Comparison of ENCODE assay signal across 13 cellular contexts in the genomic region with DNA sequence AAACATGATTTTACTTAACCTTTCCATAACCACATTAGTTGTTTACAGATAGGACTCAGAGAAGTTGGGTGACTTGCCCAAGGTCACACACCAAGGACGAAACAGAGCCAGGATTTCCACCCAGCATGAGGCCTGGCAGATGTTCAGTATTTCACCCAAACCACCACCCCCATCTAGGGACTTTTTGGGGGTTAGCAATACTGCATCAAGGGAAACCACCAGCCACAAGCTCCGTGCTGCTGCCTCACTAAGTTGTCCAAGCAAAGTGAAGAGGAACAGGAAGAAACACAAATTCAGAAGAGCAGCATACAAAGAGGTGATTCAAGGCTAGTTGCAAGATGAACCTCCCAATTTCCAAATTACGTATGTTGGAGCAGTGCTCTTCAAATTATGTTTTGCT.
DNase-seq lines count a peak whose midpoint lies in the region; ATAC-seq and TF ChIP-seq lines count a peak whose summit lies in the region.
"Had no signal": no experiment of that assay in that cellular context is flagged by ENCODE, and none has a peak within 500 bp of the region (broad histone marks: within the 10 kb centered on the region; RNA-seq: fewer than 3 reads in every experiment).

No MANE protein-coding gene starts in this region.

- H3K4me1 Mint-ChIP-seq in CD8-positive, alpha-beta T cell (ENCODE audit: low read depth) = peaks cover 11% of the 10 kb centered on the region
- H3K4me1 Mint-ChIP-seq in T-helper 17 cell = no peaks in the 10 kb centered on the region

- no peak overlapping the region for H3K27ac ChIP-seq in CD8-positive, alpha-beta T cell (ENCODE audit: low read depth, low read length)
- H3K27ac ChIP-seq in heart right ventricle = no peak overlapping the region
- H3K27ac ChIP-seq: right lobe of liver had no signal

- intact Hi-C loops in CD8-positive, alpha-beta T cell (cut with DNase I, micrococcal nuclease) = no loop called here
- intact Hi-C loops in heart right ventricle (cut with DNase I) = no loop called here

- peak overlapping the region; percentile 34 for H3K27ac Mint-ChIP-seq in CD8-positive, alpha-beta T cell
- H3K27ac Mint-ChIP-seq in T-helper 17 cell = no peak overlapping the region

- H3K27me3 Mint-ChIP-seq in CD8-positive, alpha-beta T cell (ENCODE audit: low read depth) = no peaks in the 10 kb centered on the region
- no peaks in the 10 kb centered on the region for H3K27me3 Mint-ChIP-seq in T-helper 17 cell

- ATAC-seq in CD8-positive, alpha-beta T cell = peak; percentile 78
- ATAC-seq in GM18870 (IDR thresholded peaks at IDR 0.05; ENCODE audit: unreplicated experiment) (peak; percentile 99), HG02759 (IDR thresholded peaks at IDR 0.05; ENCODE audit: unreplicated experiment) (peak; percentile 97), heart right ventricle (no peak), T-helper 17 cell (no peak)
- ATAC-seq: activated CD4-positive, CD25-positive, alpha-beta regulatory T cell treated with anti-CD3 and anti-CD28 coated beads, Interleukin-2, amount 50 U/mL, for 24 hours had no signal

- CTCF ChIA-PET in CD8-positive, alpha-beta T cell (lab: Charles Lee) = interaction anchor here (0.8 kb wide), 1 partner anchor 24 kb away, joined by 3 read pairs; no protein-coding TSS in a partner anchor

- DNase-seq in CD8-positive, alpha-beta T cell = peak in 3 of 7 experiments; percentile 9 to 46 (median 20)
- DNase-seq in Kasumi-1 (lab: John Stamatoyannopoulos, UW) (peak; percentile 30 to 31), heart right ventricle (no peak), T-helper 17 cell (no peak), anterior cingulate cortex (lab: John Stamatoyannopoulos, UW) (no peak)
- DNase-seq in stimulated activated naive CD4-positive, alpha-beta T cell (lab: John Stamatoyannopoulos, UW) = no peak
- DNase-seq: cortex of kidney, islet precursor cell, right lobe of liver, substantia nigra had no signal

- H3K36me3 ChIP-seq in CD8-positive, alpha-beta T cell (ENCODE audit: insufficient read depth, low read length) = no peaks in the 10 kb centered on the region
- no peaks in the 10 kb centered on the region for H3K36me3 ChIP-seq in heart right ventricle
- H3K36me3 ChIP-seq: right lobe of liver had no signal

- no peaks in the 10 kb centered on the region for H3K4me1 ChIP-seq in CD8-positive, alpha-beta T cell (ENCODE audit: insufficient read depth, low read length)
- H3K4me1 ChIP-seq in heart right ventricle = no peaks in the 10 kb centered on the region
- H3K4me1 ChIP-seq: right lobe of liver had no signal

- no peak overlapping the region for H3K4me3 Mint-ChIP-seq in CD8-positive, alpha-beta T cell
- no peak overlapping the region for H3K4me3 Mint-ChIP-seq in T-helper 17 cell

- 60 to 66% methylated on average over 3 of the region's 3 CpGs for WGBS in heart right ventricle, 2 donors

- H3K9me3 ChIP-seq in CD8-positive, alpha-beta T cell (ENCODE audit: low read length) = no peaks in the 10 kb centered on the region
- H3K9me3 ChIP-seq in heart right ventricle (peaks cover 0 to 5% (median 0%) of the 10 kb centered on the region in 11 donors), T-helper 17 cell (ENCODE audit: control insufficient read depth, low read length, poor library complexity, severe bottlenecking) (no peaks in the 10 kb centered on the region)
- H3K9me3 ChIP-seq: right lobe of liver had no signal

- H3K4me3 ChIP-seq in CD8-positive, alpha-beta T cell (ENCODE audit: low read depth, low read length) = no peak overlapping the region
- H3K4me3 ChIP-seq in heart right ventricle = no peak overlapping the region
- H3K4me3 ChIP-seq: right lobe of liver had no signal

- H3K36me3 Mint-ChIP-seq in CD8-positive, alpha-beta T cell = no peaks in the 10 kb centered on the region
- no peaks in the 10 kb centered on the region for H3K36me3 Mint-ChIP-seq in T-helper 17 cell (ENCODE audit: low read depth)

- POLR2A ChIA-PET in CD8-positive, alpha-beta T cell (lab: Charles Lee) = no interaction called here

- TF ChIP-seq CTCF in CD8-positive, alpha-beta T cell (IDR thresholded peaks at IDR 0.05) = no peak
- TF ChIP-seq CTCF in heart right ventricle (IDR thresholded peaks at IDR 0.05) = no peak

- no peaks in the 10 kb centered on the region for H3K9me3 Mint-ChIP-seq in CD8-positive, alpha-beta T cell

- no peaks in the 10 kb centered on the region for H3K27me3 ChIP-seq in CD8-positive, alpha-beta T cell (ENCODE audit: insufficient read depth, low read length)
- no peaks in the 10 kb centered on the region for H3K27me3 ChIP-seq in heart right ventricle
- H3K27me3 ChIP-seq: right lobe of liver had no signal

Comparison
In these comparisons a context has a peak if more than half of its experiments do, and no peak if none do; other contexts are left out.
1. ATAC-seq: peak in CD8-positive, alpha-beta T cell (single experiment), GM18870 (single experiment) and HG02759 (single experiment); none in heart right ventricle (0 of 8) and T-helper 17 cell (single experiment).
2. DNase-seq: peak in Kasumi-1 (2 of 2); none in heart right ventricle (0 of 2), stimulated activated naive CD4-positive, alpha-beta T cell (0 of 6), T-helper 17 cell (0 of 3) and anterior cingulate cortex (0 of 58).